16 cellular contexts compared by ENCODE assay signal in the genomic region with DNA sequence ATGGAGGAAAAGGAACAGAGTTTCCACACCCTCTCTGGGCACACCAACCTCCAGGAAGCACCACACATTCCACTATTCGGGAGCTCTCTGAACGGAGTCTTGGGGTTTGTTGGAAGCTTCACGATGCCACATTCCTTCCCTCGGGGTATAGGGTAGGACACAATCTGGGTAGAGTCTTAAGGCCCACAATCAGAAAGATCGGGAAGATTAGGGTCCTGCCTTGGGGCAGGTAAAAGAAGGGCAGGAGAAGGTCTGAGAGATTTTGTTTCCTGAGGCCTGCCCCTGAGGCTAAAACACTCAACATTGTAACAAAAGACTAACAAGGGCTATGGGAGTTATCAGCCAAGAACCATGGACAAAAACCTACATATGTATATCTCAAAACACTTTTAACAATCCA.
DNase-seq lines count a peak whose midpoint lies in the region; TF ChIP-seq lines count a peak whose summit lies in the region.
"Had no signal": no experiment of that assay in that cellular context is flagged by ENCODE, and none has a peak within 500 bp of the region (broad histone marks: within the 10 kb centered on the region; RNA-seq: fewer than 3 reads in every experiment).

No MANE protein-coding gene starts in this region.

- H3K36me3 ChIP-seq in Caco-2 (ENCODE audit: control insufficient read depth, insufficient read depth, low read length), result no peaks in the 10 kb centered on the region
- H3K36me3 ChIP-seq in trophoblast cell (ENCODE audit: control insufficient read depth in 1 of 2, insufficient read depth in 2 of 2, low read length in 2 of 2), result no peaks in the 10 kb centered on the region
- H3K36me3 ChIP-seq in adrenal gland (replicated peaks in 1 of 2), result no peaks in the 10 kb centered on the region
- no peaks in the 10 kb centered on the region for H3K36me3 ChIP-seq in esophagus muscularis mucosa
- no peaks in the 10 kb centered on the region for H3K36me3 ChIP-seq in colonic mucosa
- H3K36me3 ChIP-seq: BLaER1 had no signal

- no peak overlapping the region for H4K8ac ChIP-seq in trophoblast cell (ENCODE audit: low read depth, low read length)

- no peak for TF ChIP-seq POLR2A in adrenal gland (IDR thresholded peaks at IDR 0.05)
- TF ChIP-seq POLR2A in esophagus muscularis mucosa (IDR thresholded peaks at IDR 0.05; ENCODE audit: low read depth), result no peak

- H3K9me3 ChIP-seq in Caco-2 (no peaks in the 10 kb centered on the region), trophoblast cell (ENCODE audit: insufficient read depth, low read depth, low read length) (no peaks in the 10 kb centered on the region), adrenal gland (replicated peaks in 1 of 3) (no peaks in the 10 kb centered on the region), esophagus muscularis mucosa (no peaks in the 10 kb centered on the region), colonic mucosa (no peaks in the 10 kb centered on the region)
- H3K9me3 ChIP-seq: BLaER1 had no signal

- no peaks in the 10 kb centered on the region for H3K9me3 Mint-ChIP-seq in Caco-2 (ENCODE audit: unreplicated experiment)
- H3K9me3 Mint-ChIP-seq: CD8-positive, alpha-beta memory T cell; GM23338; H9; IgD-negative memory B cell had no signal

- H3K4me3 ChIP-seq in Caco-2 (ENCODE audit: low read depth, low read length) (no peak overlapping the region), trophoblast cell (ENCODE audit: low read depth, low read length) (no peak overlapping the region), adrenal gland (no peak overlapping the region), esophagus muscularis mucosa (no peak overlapping the region), colonic mucosa (no peak overlapping the region)
- H3K4me3 ChIP-seq: BLaER1, GM12878, GM23338 had no signal

- H2BK120ac ChIP-seq in trophoblast cell (ENCODE audit: insufficient read depth, low read length, poor library complexity), result no peak overlapping the region

- H3K18ac ChIP-seq in trophoblast cell (ENCODE audit: low read length), result no peak overlapping the region

- H3K4me2 ChIP-seq in trophoblast cell (ENCODE audit: low read length), result no peak overlapping the region
- H3K4me2 ChIP-seq: BLaER1, GM23338 had no signal

- no peak overlapping the region for H3K4me3 Mint-ChIP-seq in Caco-2 (ENCODE audit: unreplicated experiment)
- H3K4me3 Mint-ChIP-seq: CD8-positive, alpha-beta memory T cell; GM23338; H9; IgD-negative memory B cell had no signal

- CTCF ChIA-PET in Caco-2 (lab: Charles Lee), result no interaction called here

- H3K27ac ChIP-seq in trophoblast cell (ENCODE audit: low read depth, low read length), result no peak overlapping the region
- no peak overlapping the region for H3K27ac ChIP-seq in adrenal gland
- no peak overlapping the region for H3K27ac ChIP-seq in esophagus muscularis mucosa (replicated peaks in 1 of 4)
- H3K27ac ChIP-seq in colonic mucosa, result no peak overlapping the region
- H3K27ac ChIP-seq: BLaER1 had no signal

- no peak overlapping the region for H4K91ac ChIP-seq in trophoblast cell (ENCODE audit: low read depth, low read length)

- H3K4me1 Mint-ChIP-seq in Caco-2 (ENCODE audit: low read depth, unreplicated experiment), result no peaks in the 10 kb centered on the region
- H3K4me1 Mint-ChIP-seq: CD8-positive, alpha-beta memory T cell; GM23338; IgD-negative memory B cell had no signal

- BruUV-seq in Caco-2 (replicated peaks; lab: Mats Ljungman, UMichigan), result no TSS peak

- H3K23ac ChIP-seq in trophoblast cell (ENCODE audit: low read length), result no peak overlapping the region

- peak in 1 of 2 experiments; percentile 51 for DNase-seq in Caco-2
- peak; percentile 22 for DNase-seq in RPMI7951 (ENCODE audit: low read depth)
- DNase-seq in islet precursor cell, result peak; percentile 60
- DNase-seq in trophoblast cell, result peak; percentile 90 to 99
- no peak for DNase-seq in adrenal gland
- DNase-seq in esophagus muscularis mucosa (ENCODE audit: extremely low spot score), result no peak
- DNase-seq in colonic mucosa, result no peak
- DNase-seq: 8988T; AML-193; CD8-positive, alpha-beta memory T cell; DMS53; H9 had no signal

- H3K9ac ChIP-seq in trophoblast cell (ENCODE audit: low read length), result no peak overlapping the region
- H3K9ac ChIP-seq in colonic mucosa (ENCODE audit: low read depth in 2 of 2, low read length in 2 of 2), result no peak overlapping the region
- H3K9ac ChIP-seq: BLaER1 had no signal

- TF ChIP-seq EP300 in esophagus muscularis mucosa (IDR thresholded peaks at IDR 0.05), result no peak

- H3K79me2 ChIP-seq in trophoblast cell (ENCODE audit: control insufficient read depth, insufficient read depth, low read length, poor library complexity), result no peaks in the 10 kb centered on the region

- no peak overlapping the region for H4K12ac ChIP-seq in trophoblast cell (ENCODE audit: low read depth, low read length)

- no CpG with 5 or more reads among the region's 5 CpGs for WGBS in trophoblast cell (ENCODE audit: extremely low coverage, insufficient coverage, insufficient read length)
- WGBS in adrenal gland, 4 donors, result 66 to 85% (median 78%) methylated on average over 5 of the region's 5 CpGs
- 67% methylated on average over 5 of the region's 5 CpGs for WGBS in esophagus muscularis mucosa

- no peak overlapping the region for H2BK12ac ChIP-seq in trophoblast cell (ENCODE audit: low read length)

- H3K36me3 Mint-ChIP-seq in Caco-2 (ENCODE audit: insufficient read depth, unreplicated experiment), result no peaks in the 10 kb centered on the region
- H3K36me3 Mint-ChIP-seq: CD8-positive, alpha-beta memory T cell; IgD-negative memory B cell had no signal

- no peak overlapping the region for H3K4ac ChIP-seq in trophoblast cell (ENCODE audit: low read depth, low read length)

- TF ChIP-seq CTCF in Caco-2 (IDR thresholded peaks at IDR 0.05; ENCODE audit: insufficient read depth in 1 of 2, low read depth in 1 of 2, low read length in 1 of 2, severe bottlenecking in 1 of 2, unreplicated experiment in 1 of 2), result no peak
- no peak for TF ChIP-seq CTCF in adrenal gland (IDR thresholded peaks at IDR 0.05)
- TF ChIP-seq CTCF in esophagus muscularis mucosa (IDR thresholded peaks at IDR 0.05), result no peak
- no peak for TF ChIP-seq CTCF in colonic mucosa (IDR thresholded peaks at IDR 0.05)

- H3K79me1 ChIP-seq in trophoblast cell (ENCODE audit: low read length), result no peaks in the 10 kb centered on the region

- POLR2A ChIA-PET in Caco-2 (lab: Charles Lee), result no interaction called here

- H3K4me1 ChIP-seq in Caco-2 (no peaks in the 10 kb centered on the region), trophoblast cell (ENCODE audit: control insufficient read depth in 1 of 2, insufficient read depth in 2 of 2, low read length in 2 of 2) (peaks cover 2 to 5% of the 10 kb centered on the region in 2 experiments), adrenal gland (replicated peaks in 1 of 2) (no peaks in the 10 kb centered on the region), esophagus muscularis mucosa (no peaks in the 10 kb centered on the region), colonic mucosa (no peaks in the 10 kb centered on the region)
- H3K4me1 ChIP-seq: BLaER1 had no signal

- no peak overlapping the region for H3K14ac ChIP-seq in trophoblast cell (ENCODE audit: low read length)

- H3K27me3 Mint-ChIP-seq in Caco-2 (ENCODE audit: insufficient read depth, unreplicated experiment), result no peaks in the 10 kb centered on the region
- H3K27me3 Mint-ChIP-seq: IgD-negative memory B cell had no signal

- H2BK5ac ChIP-seq in trophoblast cell (ENCODE audit: low read depth, low read length, poor library complexity), result no peak overlapping the region

- H2AFZ ChIP-seq in trophoblast cell (ENCODE audit: insufficient read depth, low read length, poor library complexity), result no peak overlapping the region
- H2AFZ ChIP-seq: GM23338 had no signal

- H3K27me3 ChIP-seq in Caco-2 (replicated peaks; ENCODE audit: control insufficient read depth, insufficient read depth, low read length) (no peaks in the 10 kb centered on the region), trophoblast cell (ENCODE audit: insufficient read depth, low read length) (no peaks in the 10 kb centered on the region), adrenal gland (no peaks in the 10 kb centered on the region), esophagus muscularis mucosa (no peaks in the 10 kb centered on the region), colonic mucosa (no peaks in the 10 kb centered on the region)
- H3K27me3 ChIP-seq: BLaER1 had no signal

- H2AK5ac ChIP-seq in trophoblast cell (ENCODE audit: low read length), result no peak overlapping the region

- intact Hi-C loops in Caco-2 (cut with micrococcal nuclease; ENCODE audit: unreplicated experiment) (no loop called here), adrenal gland (cut with DNase I) (no loop called here), esophagus muscularis mucosa (cut with DNase I) (no loop called here), colonic mucosa (cut with DNase I) (no loop called here)

- H3K27ac Mint-ChIP-seq in Caco-2 (ENCODE audit: unreplicated experiment), result peak overlapping the region; percentile 32
- H3K27ac Mint-ChIP-seq: CD8-positive, alpha-beta memory T cell; GM23338; IgD-negative memory B cell had no signal

Comparison
In these comparisons a context has a peak if more than half of its experiments do, and no peak if none do; other contexts are left out.
1. DNase-seq: peak in RPMI7951 (single experiment), islet precursor cell (single experiment) and trophoblast cell (2 of 2); none in adrenal gland (0 of 7), esophagus muscularis mucosa (single experiment) and colonic mucosa (single experiment).